18 cellular contexts compared by ENCODE assay signal in genomic region chrX:82335772-82336171, GRCh38.
DNase-seq lines count a peak whose midpoint lies in the region; FAIRE-seq and TF ChIP-seq lines count a peak whose summit lies in the region.
"Had no signal": no experiment of that assay in that cellular context is flagged by ENCODE, and none has a peak within 500 bp of the region (broad histone marks: within the 10 kb centered on the region; RNA-seq: fewer than 3 reads in every experiment).

No MANE protein-coding gene starts in this region.

- no peak overlapping the region for H4K5ac ChIP-seq in mesendoderm (ENCODE audit: low read length)

- no peak overlapping the region for H3K4me2 ChIP-seq in mesendoderm (ENCODE audit: low read length)

- no peaks in the 10 kb centered on the region for H3K4me1 ChIP-seq in mesendoderm (ENCODE audit: control insufficient read depth, low read depth, low read length)

- no peak overlapping the region for H2BK15ac ChIP-seq in mesendoderm (replicated peaks; ENCODE audit: low read depth)

- H3K56ac ChIP-seq in mesendoderm (ENCODE audit: low read length) = no peak overlapping the region

- no peak overlapping the region for H4K8ac ChIP-seq in mesendoderm (ENCODE audit: low read depth, low read length)

- H3K4me3 ChIP-seq in bronchial epithelial cell (ENCODE audit: low read depth, low read length) (no peak overlapping the region), mesendoderm (ENCODE audit: low read length) (no peak overlapping the region)

- H2BK5ac ChIP-seq in mesendoderm (ENCODE audit: low read length) = no peak overlapping the region

- WGBS in mesendoderm (ENCODE audit: extremely low coverage, insufficient coverage, low lambda C conversion rate) = no CpG with 5 or more reads among the region's 1 CpG

- H2AK5ac ChIP-seq in mesendoderm (ENCODE audit: low read length) = no peak overlapping the region

- TF ChIP-seq CTCF in 22Rv1 (IDR thresholded peaks at IDR 0.05) (no peak), bronchial epithelial cell (IDR thresholded peaks at IDR 0.05; ENCODE audit: insufficient read depth, low read length, severe bottlenecking) (no peak)

- H3K27me3 ChIP-seq in bronchial epithelial cell (ENCODE audit: control insufficient read depth, insufficient read depth, low read length) (no peaks in the 10 kb centered on the region), mesendoderm (ENCODE audit: insufficient read depth, low read length, poor library complexity) (no peaks in the 10 kb centered on the region)

- H3K79me2 ChIP-seq in mesendoderm (ENCODE audit: control insufficient read depth, insufficient read depth, low read length) = no peaks in the 10 kb centered on the region

- no peak overlapping the region for H3K18ac ChIP-seq in mesendoderm (ENCODE audit: low read length)

- H3K27ac ChIP-seq in 22Rv1 (peak overlapping the region; percentile 84), mesendoderm (ENCODE audit: low read depth, low read length) (no peak overlapping the region)
- H3K27ac ChIP-seq: C4-2B had no signal

- H3K79me1 ChIP-seq in mesendoderm (ENCODE audit: low read length) = no peaks in the 10 kb centered on the region

- H3K36me3 ChIP-seq in bronchial epithelial cell (ENCODE audit: control insufficient read depth, insufficient read depth, low read length) (no peaks in the 10 kb centered on the region), mesendoderm (ENCODE audit: control insufficient read depth, insufficient read depth, low read length) (no peaks in the 10 kb centered on the region)

- H3K4ac ChIP-seq in mesendoderm (ENCODE audit: low read depth, low read length) = no peak overlapping the region

- no peak overlapping the region for H2BK120ac ChIP-seq in mesendoderm (ENCODE audit: low read depth, low read length)

- no peak overlapping the region for H3K23ac ChIP-seq in mesendoderm (ENCODE audit: low read length)

- H3K9ac ChIP-seq in mesendoderm (ENCODE audit: low read length) = no peak overlapping the region

- peak; percentile 1 for DNase-seq in DMS53 treated with DMSO at 0.1 percent for 48 hours (lab: John Stamatoyannopoulos, UW; ENCODE audit: unreplicated experiment)
- peak; percentile 4 for DNase-seq in bronchial epithelial cell (ENCODE audit: low read depth)
- peak; percentile 18 for DNase-seq in mesendoderm
- no peak for DNase-seq in epidermal melanocyte (ENCODE audit: insufficient read length, low spot score)
- no peak for DNase-seq in T-helper 2 cell
- no peak for DNase-seq in GDM1 (lab: John Stamatoyannopoulos, UW)
- DNase-seq: DMS153, H9, IMR-90, Karpas-422, MM.1S, NCI-H1105 treated with DMSO at 0.1 percent for 48 hours, NCI-H187 treated with DMSO at 0.1 percent for 48 hours, NCI-H2171 treated with DMSO at 0.1 percent for 48 hours, NCI-H446 treated with DMSO at 0.1 percent for 48 hours, NCI-H774 had no signal

- FAIRE-seq in bronchial epithelial cell (lab: Jason Lieb, UNC) = no peak

Comparison
In these comparisons a context has a peak if more than half of its experiments do, and no peak if none do; other contexts are left out.
1. DNase-seq: peak in DMS53 treated with DMSO at 0.1 percent for 48 hours (single experiment), bronchial epithelial cell (single experiment) and mesendoderm (single experiment); none in epidermal melanocyte (single experiment), T-helper 2 cell (0 of 5) and GDM1 (single experiment).